In the genomic region with DNA sequence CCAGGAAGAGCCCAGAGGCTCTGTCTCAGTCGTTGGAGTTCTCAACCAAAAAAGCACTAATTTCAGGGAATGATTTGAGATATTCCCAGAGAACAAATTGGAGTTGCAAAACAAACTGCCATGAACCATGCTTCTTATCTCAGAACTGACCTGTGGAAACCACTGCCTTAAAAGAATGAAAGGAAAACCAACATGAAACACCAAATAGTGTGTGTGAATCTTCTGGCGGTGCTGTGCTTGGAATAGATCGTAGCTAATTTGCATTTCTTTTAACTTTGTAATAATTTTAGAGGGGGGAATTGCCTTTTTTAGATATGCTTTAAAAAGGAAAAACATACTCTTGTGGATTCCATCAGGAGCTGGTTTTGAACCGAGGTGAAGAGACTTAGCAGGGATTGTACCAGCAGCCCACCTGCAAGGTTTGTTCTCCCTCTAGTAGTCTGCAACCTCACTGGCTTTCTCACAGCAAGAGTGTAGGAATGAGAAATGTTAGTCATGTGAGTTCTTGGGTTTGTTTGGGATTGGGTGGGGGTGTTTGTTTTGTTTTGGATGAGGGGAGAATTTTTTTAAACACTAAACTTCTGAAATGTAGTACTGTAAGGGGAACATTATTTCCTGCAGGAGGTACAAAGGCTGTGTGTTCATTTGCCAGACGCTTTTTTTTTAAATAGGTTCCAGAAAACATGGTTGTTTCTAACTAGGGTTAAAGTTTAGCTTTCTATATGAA, we compare ENCODE assay signal across 1 cellular context.
TF ChIP-seq lines count a peak whose summit lies in the region.

No MANE protein-coding gene starts in this region.

TF ChIP-seq in HepG2, 621 proteins besides CTCF, POLR2A, EP300 and RAD21 (continued from another document and continues in another):
- TF ChIP-seq, protein P1, sequence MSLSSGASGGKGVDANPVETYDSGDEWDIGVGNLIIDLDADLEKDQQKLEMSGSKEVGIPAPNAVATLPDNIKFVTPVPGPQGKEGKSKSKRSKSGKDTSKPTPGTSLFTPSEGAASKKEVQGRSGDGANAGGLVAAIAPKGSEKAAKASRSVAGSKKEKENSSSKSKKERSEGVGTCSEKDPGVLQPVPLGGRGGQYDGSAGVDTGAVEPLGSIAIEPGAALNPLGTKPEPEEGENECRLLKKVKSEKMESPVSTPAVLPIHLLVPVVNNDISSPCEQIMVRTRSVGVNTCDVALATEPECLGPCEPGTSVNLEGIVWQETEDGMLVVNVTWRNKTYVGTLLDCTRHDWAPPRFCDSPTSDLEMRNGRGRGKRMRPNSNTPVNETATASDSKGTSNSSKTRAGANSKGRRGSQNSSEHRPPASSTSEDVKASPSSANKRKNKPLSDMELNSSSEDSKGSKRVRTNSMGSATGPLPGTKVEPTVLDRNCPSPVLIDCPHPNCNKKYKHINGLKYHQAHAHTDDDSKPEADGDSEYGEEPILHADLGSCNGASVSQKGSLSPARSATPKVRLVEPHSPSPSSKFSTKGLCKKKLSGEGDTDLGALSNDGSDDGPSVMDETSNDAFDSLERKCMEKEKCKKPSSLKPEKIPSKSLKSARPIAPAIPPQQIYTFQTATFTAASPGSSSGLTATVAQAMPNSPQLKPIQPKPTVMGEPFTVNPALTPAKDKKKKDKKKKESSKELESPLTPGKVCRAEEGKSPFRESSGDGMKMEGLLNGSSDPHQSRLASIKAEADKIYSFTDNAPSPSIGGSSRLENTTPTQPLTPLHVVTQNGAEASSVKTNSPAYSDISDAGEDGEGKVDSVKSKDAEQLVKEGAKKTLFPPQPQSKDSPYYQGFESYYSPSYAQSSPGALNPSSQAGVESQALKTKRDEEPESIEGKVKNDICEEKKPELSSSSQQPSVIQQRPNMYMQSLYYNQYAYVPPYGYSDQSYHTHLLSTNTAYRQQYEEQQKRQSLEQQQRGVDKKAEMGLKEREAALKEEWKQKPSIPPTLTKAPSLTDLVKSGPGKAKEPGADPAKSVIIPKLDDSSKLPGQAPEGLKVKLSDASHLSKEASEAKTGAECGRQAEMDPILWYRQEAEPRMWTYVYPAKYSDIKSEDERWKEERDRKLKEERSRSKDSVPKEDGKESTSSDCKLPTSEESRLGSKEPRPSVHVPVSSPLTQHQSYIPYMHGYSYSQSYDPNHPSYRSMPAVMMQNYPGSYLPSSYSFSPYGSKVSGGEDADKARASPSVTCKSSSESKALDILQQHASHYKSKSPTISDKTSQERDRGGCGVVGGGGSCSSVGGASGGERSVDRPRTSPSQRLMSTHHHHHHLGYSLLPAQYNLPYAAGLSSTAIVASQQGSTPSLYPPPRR (CRISPR knock-in tag; IDR thresholded peaks at IDR 0.05; ENCODE audit: borderline replicate concordance) = peak; percentile 32; the same call in 1 of the 2 replicates
- TF ChIP-seq, protein P2, sequence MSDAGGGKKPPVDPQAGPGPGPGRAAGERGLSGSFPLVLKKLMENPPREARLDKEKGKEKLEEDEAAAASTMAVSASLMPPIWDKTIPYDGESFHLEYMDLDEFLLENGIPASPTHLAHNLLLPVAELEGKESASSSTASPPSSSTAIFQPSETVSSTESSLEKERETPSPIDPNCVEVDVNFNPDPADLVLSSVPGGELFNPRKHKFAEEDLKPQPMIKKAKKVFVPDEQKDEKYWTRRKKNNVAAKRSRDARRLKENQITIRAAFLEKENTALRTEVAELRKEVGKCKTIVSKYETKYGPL (CRISPR knock-in tag; IDR thresholded peaks at IDR 0.05) = no peak
- TF ChIP-seq TARDBP (CRISPR knock-in tag; IDR thresholded peaks at IDR 0.05) (0 out of 2 replicates have a peak, but pooled peaks have one; percentile 21), SNAPC2 (CRISPR knock-in tag; IDR thresholded peaks at IDR 0.05) (no peak), NR2F6 (IDR thresholded peaks at IDR 0.05) (peak; percentile 31; the same call in 1 of the 2 replicates), NR2F6 (CRISPR knock-in tag; IDR thresholded peaks at IDR 0.05) (0 out of 2 replicates have a peak, but pooled peaks have one; percentile 32), ZNF598 (CRISPR knock-in tag; IDR thresholded peaks at IDR 0.05; ENCODE audit: borderline replicate concordance) (no peak), SMAD9 (CRISPR knock-in tag; IDR thresholded peaks at IDR 0.05) (no peak), RARG (CRISPR knock-in tag; IDR thresholded peaks at IDR 0.05; ENCODE audit: low read depth) (no peak), NFE2L1 (CRISPR knock-in tag; IDR thresholded peaks at IDR 0.05; ENCODE audit: borderline replicate concordance) (no peak), ESRRA (CRISPR knock-in tag; IDR thresholded peaks at IDR 0.05; ENCODE audit: low read depth) (no peak), ETV6 (CRISPR knock-in tag; conservative IDR thresholded peaks at IDR 0.05) (no peak), ZNF234 (CRISPR knock-in tag; conservative IDR thresholded peaks at IDR 0.05) (no peak), RBFOX2 (IDR thresholded peaks at IDR 0.05; ENCODE audit: low read depth, low read length) (peak; percentile 54; the same call in 1 of the 2 replicates), ZFP36L2 (CRISPR knock-in tag; IDR thresholded peaks at IDR 0.05) (no peak), ZNF17 (CRISPR knock-in tag; IDR thresholded peaks at IDR 0.05) (no peak), ZZZ3 (CRISPR knock-in tag; IDR thresholded peaks at IDR 0.05; ENCODE audit: borderline replicate concordance) (no peak), ZNF777 (CRISPR knock-in tag; IDR thresholded peaks at IDR 0.05) (no peak), ZNF772 (CRISPR knock-in tag; IDR thresholded peaks at IDR 0.05) (no peak), NCOA1 (CRISPR knock-in tag; IDR thresholded peaks at IDR 0.05) (no peak), MTA3 (CRISPR knock-in tag; IDR thresholded peaks at IDR 0.05) (no peak), U2AF1 (optimal IDR thresholded peaks at IDR 0.05; ENCODE audit: low read depth, low read length) (no peak), TBP (CRISPR knock-in tag; IDR thresholded peaks at IDR 0.05) (no peak), ZNF326 (CRISPR knock-in tag; IDR thresholded peaks at IDR 0.05; ENCODE audit: borderline replicate concordance) (no peak), RAD51 (IDR thresholded peaks at IDR 0.05; ENCODE audit: borderline replicate concordance) (no peak), RARA (CRISPR knock-in tag; IDR thresholded peaks at IDR 0.05) (peak; percentile 43; the same call in 1 of the 2 replicates), ZFP1 (CRISPR knock-in tag; IDR thresholded peaks at IDR 0.05) (no peak), KDM1A (CRISPR knock-in tag; IDR thresholded peaks at IDR 0.05) (no peak), ZFP36 (IDR thresholded peaks at IDR 0.05; ENCODE audit: borderline replicate concordance, low read depth, low read length, partially characterized antibody) (no peak), ZNF468 (CRISPR knock-in tag; IDR thresholded peaks at IDR 0.05) (no peak), ZSCAN25 (CRISPR knock-in tag; IDR thresholded peaks at IDR 0.05) (no peak), ZSCAN31 (CRISPR knock-in tag; IDR thresholded peaks at IDR 0.05; ENCODE audit: low read depth) (no peak), HNRNPUL1 (IDR thresholded peaks at IDR 0.05; ENCODE audit: low read depth, low read length) (0 out of 2 replicates have a peak, but pooled peaks have one; percentile 22), ONECUT2 (CRISPR knock-in tag; IDR thresholded peaks at IDR 0.05) (no peak), CCAR2 (optimal IDR thresholded peaks at IDR 0.05; ENCODE audit: low read depth, low read length) (no peak), ZNF572 (CRISPR knock-in tag; IDR thresholded peaks at IDR 0.05) (no peak), SMC3 (IDR thresholded peaks at IDR 0.05; ENCODE audit: low read length) (no peak), SMARCE1 (IDR thresholded peaks at IDR 0.05; ENCODE audit: borderline replicate concordance) (no peak), TGIF2 (CRISPR knock-in tag; IDR thresholded peaks at IDR 0.05) (no peak), NR2F2 (IDR thresholded peaks at IDR 0.05; ENCODE audit: borderline replicate concordance, low read depth) (no peak), SIN3B (IDR thresholded peaks at IDR 0.05; ENCODE audit: low read length) (no peak), MEIS1 (CRISPR knock-in tag; IDR thresholded peaks at IDR 0.05; ENCODE audit: borderline replicate concordance) (no peak), SP5 (CRISPR knock-in tag; IDR thresholded peaks at IDR 0.05; ENCODE audit: borderline replicate concordance, low read depth) (peak; percentile 13; the same call in 1 of the 2 replicates), KLF16 (CRISPR knock-in tag; IDR thresholded peaks at IDR 0.05) (peak in 1 of 2 experiments; percentile 23; a peak in 1 of 4 replicates), NR1H2 (CRISPR knock-in tag; IDR thresholded peaks at IDR 0.05; ENCODE audit: borderline replicate concordance, low read depth) (no peak), SMARCC2 (IDR thresholded peaks at IDR 0.05) (no peak), KLF11 (CRISPR knock-in tag; IDR thresholded peaks at IDR 0.05) (no peak)
- TF ChIP-seq, protein P3, sequence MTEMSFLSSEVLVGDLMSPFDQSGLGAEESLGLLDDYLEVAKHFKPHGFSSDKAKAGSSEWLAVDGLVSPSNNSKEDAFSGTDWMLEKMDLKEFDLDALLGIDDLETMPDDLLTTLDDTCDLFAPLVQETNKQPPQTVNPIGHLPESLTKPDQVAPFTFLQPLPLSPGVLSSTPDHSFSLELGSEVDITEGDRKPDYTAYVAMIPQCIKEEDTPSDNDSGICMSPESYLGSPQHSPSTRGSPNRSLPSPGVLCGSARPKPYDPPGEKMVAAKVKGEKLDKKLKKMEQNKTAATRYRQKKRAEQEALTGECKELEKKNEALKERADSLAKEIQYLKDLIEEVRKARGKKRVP (CRISPR knock-in tag; IDR thresholded peaks at IDR 0.05) = 0 out of 4 replicates have a peak, but pooled peaks of 1 of the 2 experiments have one; percentile 30
- TF ChIP-seq, protein P4, sequence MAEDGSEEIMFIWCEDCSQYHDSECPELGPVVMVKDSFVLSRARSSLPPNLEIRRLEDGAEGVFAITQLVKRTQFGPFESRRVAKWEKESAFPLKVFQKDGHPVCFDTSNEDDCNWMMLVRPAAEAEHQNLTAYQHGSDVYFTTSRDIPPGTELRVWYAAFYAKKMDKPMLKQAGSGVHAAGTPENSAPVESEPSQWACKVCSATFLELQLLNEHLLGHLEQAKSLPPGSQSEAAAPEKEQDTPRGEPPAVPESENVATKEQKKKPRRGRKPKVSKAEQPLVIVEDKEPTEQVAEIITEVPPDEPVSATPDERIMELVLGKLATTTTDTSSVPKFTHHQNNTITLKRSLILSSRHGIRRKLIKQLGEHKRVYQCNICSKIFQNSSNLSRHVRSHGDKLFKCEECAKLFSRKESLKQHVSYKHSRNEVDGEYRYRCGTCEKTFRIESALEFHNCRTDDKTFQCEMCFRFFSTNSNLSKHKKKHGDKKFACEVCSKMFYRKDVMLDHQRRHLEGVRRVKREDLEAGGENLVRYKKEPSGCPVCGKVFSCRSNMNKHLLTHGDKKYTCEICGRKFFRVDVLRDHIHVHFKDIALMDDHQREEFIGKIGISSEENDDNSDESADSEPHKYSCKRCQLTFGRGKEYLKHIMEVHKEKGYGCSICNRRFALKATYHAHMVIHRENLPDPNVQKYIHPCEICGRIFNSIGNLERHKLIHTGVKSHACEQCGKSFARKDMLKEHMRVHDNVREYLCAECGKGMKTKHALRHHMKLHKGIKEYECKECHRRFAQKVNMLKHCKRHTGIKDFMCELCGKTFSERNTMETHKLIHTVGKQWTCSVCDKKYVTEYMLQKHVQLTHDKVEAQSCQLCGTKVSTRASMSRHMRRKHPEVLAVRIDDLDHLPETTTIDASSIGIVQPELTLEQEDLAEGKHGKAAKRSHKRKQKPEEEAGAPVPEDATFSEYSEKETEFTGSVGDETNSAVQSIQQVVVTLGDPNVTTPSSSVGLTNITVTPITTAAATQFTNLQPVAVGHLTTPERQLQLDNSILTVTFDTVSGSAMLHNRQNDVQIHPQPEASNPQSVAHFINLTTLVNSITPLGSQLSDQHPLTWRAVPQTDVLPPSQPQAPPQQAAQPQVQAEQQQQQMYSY (CRISPR knock-in tag; IDR thresholded peaks at IDR 0.05) = no peak
- TF ChIP-seq, protein P5, sequence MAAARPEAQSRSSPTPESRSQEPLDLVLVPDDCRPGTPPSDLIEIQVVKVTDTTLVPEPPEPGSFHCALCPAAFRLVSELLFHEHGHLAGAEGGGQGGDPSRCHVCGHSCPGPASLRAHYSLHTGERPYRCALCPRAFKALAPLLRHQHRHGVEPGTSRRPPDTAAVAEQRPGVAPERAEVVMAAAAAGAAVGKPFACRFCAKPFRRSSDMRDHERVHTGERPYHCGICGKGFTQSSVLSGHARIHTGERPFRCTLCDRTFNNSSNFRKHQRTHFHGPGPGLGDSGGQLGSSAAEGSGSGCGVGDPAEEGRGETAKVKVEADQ (CRISPR knock-in tag; IDR thresholded peaks at IDR 0.05; ENCODE audit: borderline replicate concordance) = no peak
- TF ChIP-seq, protein P6, sequence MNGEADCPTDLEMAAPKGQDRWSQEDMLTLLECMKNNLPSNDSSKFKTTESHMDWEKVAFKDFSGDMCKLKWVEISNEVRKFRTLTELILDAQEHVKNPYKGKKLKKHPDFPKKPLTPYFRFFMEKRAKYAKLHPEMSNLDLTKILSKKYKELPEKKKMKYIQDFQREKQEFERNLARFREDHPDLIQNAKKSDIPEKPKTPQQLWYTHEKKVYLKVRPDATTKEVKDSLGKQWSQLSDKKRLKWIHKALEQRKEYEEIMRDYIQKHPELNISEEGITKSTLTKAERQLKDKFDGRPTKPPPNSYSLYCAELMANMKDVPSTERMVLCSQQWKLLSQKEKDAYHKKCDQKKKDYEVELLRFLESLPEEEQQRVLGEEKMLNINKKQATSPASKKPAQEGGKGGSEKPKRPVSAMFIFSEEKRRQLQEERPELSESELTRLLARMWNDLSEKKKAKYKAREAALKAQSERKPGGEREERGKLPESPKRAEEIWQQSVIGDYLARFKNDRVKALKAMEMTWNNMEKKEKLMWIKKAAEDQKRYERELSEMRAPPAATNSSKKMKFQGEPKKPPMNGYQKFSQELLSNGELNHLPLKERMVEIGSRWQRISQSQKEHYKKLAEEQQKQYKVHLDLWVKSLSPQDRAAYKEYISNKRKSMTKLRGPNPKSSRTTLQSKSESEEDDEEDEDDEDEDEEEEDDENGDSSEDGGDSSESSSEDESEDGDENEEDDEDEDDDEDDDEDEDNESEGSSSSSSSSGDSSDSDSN (CRISPR knock-in tag; IDR thresholded peaks at IDR 0.05) = no peak
- TF ChIP-seq, protein P7, sequence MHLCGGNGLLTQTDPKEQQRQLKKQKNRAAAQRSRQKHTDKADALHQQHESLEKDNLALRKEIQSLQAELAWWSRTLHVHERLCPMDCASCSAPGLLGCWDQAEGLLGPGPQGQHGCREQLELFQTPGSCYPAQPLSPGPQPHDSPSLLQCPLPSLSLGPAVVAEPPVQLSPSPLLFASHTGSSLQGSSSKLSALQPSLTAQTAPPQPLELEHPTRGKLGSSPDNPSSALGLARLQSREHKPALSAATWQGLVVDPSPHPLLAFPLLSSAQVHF (CRISPR knock-in tag; IDR thresholded peaks at IDR 0.05) = no peak
- TF ChIP-seq, protein P8, sequence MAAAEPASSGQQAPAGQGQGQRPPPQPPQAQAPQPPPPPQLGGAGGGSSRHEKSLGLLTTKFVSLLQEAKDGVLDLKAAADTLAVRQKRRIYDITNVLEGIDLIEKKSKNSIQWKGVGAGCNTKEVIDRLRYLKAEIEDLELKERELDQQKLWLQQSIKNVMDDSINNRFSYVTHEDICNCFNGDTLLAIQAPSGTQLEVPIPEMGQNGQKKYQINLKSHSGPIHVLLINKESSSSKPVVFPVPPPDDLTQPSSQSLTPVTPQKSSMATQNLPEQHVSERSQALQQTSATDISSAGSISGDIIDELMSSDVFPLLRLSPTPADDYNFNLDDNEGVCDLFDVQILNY (CRISPR knock-in tag; conservative IDR thresholded peaks at IDR 0.05) = no peak
- TF ChIP-seq, protein P9, sequence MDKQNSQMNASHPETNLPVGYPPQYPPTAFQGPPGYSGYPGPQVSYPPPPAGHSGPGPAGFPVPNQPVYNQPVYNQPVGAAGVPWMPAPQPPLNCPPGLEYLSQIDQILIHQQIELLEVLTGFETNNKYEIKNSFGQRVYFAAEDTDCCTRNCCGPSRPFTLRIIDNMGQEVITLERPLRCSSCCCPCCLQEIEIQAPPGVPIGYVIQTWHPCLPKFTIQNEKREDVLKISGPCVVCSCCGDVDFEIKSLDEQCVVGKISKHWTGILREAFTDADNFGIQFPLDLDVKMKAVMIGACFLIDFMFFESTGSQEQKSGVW (CRISPR knock-in tag; IDR thresholded peaks at IDR 0.05; ENCODE audit: borderline replicate concordance) = no peak
